Comparison of ENCODE assay signal across 19 cellular contexts in genomic region chr4:18039113-18039512, GRCh38. TPM values are rescaled to one million over a fixed set of nuclear protein-coding genes. Genes with fewer than 3 reads are reported as not detected.
DNase-seq lines count a peak whose midpoint lies in the region; ATAC-seq and TF ChIP-seq lines count a peak whose summit lies in the region.
"Had no signal": no experiment of that assay in that cellular context is flagged by ENCODE, and none has a peak within 500 bp of the region (broad histone marks: within the 10 kb centered on the region; RNA-seq: fewer than 3 reads in every experiment).

No MANE protein-coding gene starts in this region.

- no peak overlapping the region for H3K27ac Mint-ChIP-seq in progenitor cell of endocrine pancreas
- H3K27ac Mint-ChIP-seq: T-helper 1 cell treated with Interleukin-12 subunit alpha and Interleukin-12 subunit beta and Interleukin-4 antibody, amounts not matched to agents 30 μg/mL and 1 μg/mL, for 36 hours had no signal

- TF ChIP-seq POLR2A in testis (IDR thresholded peaks at IDR 0.05), result no peak

- H3K27me3 ChIP-seq in testis, result no peaks in the 10 kb centered on the region
- H3K27me3 ChIP-seq: cardiac muscle cell, thyroid gland had no signal

- no peaks in the 10 kb centered on the region for H3K9me3 ChIP-seq in testis
- H3K9me3 ChIP-seq: thyroid gland had no signal

- H3K9me3 Mint-ChIP-seq in progenitor cell of endocrine pancreas (ENCODE audit: low read depth), result no peaks in the 10 kb centered on the region
- H3K9me3 Mint-ChIP-seq: naive thymus-derived CD4-positive, alpha-beta T cell; T-helper 1 cell treated with Interleukin-12 subunit alpha and Interleukin-12 subunit beta and Interleukin-4 antibody, amounts not matched to agents 30 μg/mL and 1 μg/mL, for 36 hours had no signal

- peak; percentile 80 for ATAC-seq in HG02973 (IDR thresholded peaks at IDR 0.05; ENCODE audit: unreplicated experiment)
- ATAC-seq: naive thymus-derived CD4-positive, alpha-beta T cell had no signal

- WGBS in testis, 2 donors, result 86 to 93% methylated on average over 2 of the region's 2 CpGs

- no peak overlapping the region for H3K27ac ChIP-seq in testis
- H3K27ac ChIP-seq: 22Rv1, cardiac muscle cell, KMS-11, thyroid gland had no signal

- intact Hi-C loops in testis (cut with DNase I; ENCODE audit: low total_unique reads), result no loop called here

- H3K27me3 Mint-ChIP-seq in progenitor cell of endocrine pancreas, result no peaks in the 10 kb centered on the region

- H3K4me3 ChIP-seq in testis, result no peak overlapping the region
- H3K4me3 ChIP-seq: cardiac muscle cell, thyroid gland had no signal

- H3K4me1 ChIP-seq in testis, result no peaks in the 10 kb centered on the region
- H3K4me1 ChIP-seq: thyroid gland had no signal

- H3K36me3 Mint-ChIP-seq in progenitor cell of endocrine pancreas (ENCODE audit: insufficient read depth), result no peaks in the 10 kb centered on the region
- H3K36me3 Mint-ChIP-seq: naive thymus-derived CD4-positive, alpha-beta T cell had no signal

- no peak overlapping the region for H3K4me3 Mint-ChIP-seq in progenitor cell of endocrine pancreas (ENCODE audit: low read depth)
- H3K4me3 Mint-ChIP-seq: naive thymus-derived CD4-positive, alpha-beta T cell; T-helper 1 cell treated with Interleukin-12 subunit alpha and Interleukin-12 subunit beta and Interleukin-4 antibody, amounts not matched to agents 30 μg/mL and 1 μg/mL, for 36 hours had no signal

- H3K36me3 ChIP-seq in testis (ENCODE audit: low read depth, missing control alignments), result no peaks in the 10 kb centered on the region
- H3K36me3 ChIP-seq: cardiac muscle cell, thyroid gland had no signal

- peaks cover 3% of the 10 kb centered on the region for H3K4me1 Mint-ChIP-seq in progenitor cell of endocrine pancreas (ENCODE audit: low read depth)
- H3K4me1 Mint-ChIP-seq: naive thymus-derived CD4-positive, alpha-beta T cell had no signal

- TF ChIP-seq CTCF in progenitor cell of endocrine pancreas (IDR thresholded peaks at IDR 0.05; ENCODE audit: unreplicated experiment) (no peak), testis (IDR thresholded peaks at IDR 0.05) (no peak)

- DNase-seq in NOMO-1 treated with DMSO at 0.1 percent for 48 hours (lab: John Stamatoyannopoulos, UW; ENCODE audit: unreplicated experiment), result peak; percentile 57
- no peak for DNase-seq in NOMO-1 treated with dmso at 0.1 percent for 144 hours (lab: John Stamatoyannopoulos, UW; ENCODE audit: unreplicated experiment)
- DNase-seq in NCI-H226, result peak; percentile 61
- no peak for DNase-seq in progenitor cell of endocrine pancreas (ENCODE audit: low spot score, unreplicated experiment)
- no peak for DNase-seq in testis
- no peak for DNase-seq in RPMI8226
- DNase-seq in AG08395 (ENCODE audit: low spot score), result no peak
- DNase-seq: activated CD4-positive, CD25-positive, alpha-beta regulatory T cell treated with anti-CD3 and anti-CD28 coated beads, Interleukin-2, amount 50 U/mL, for 72 hours; activated naive CD4-positive, alpha-beta T cell treated with anti-CD3 and anti-CD28 coated beads, Interleukin-2, amount 50 U/mL, for 16 hours; DND-41; naive thymus-derived CD4-positive, alpha-beta T cell; NCI-H2029 treated with DMSO at 0.1 percent for 48 hours; NCI-H82; thyroid gland had no signal

RNA-seq across cellular contexts. Expression of gene LCORL, which starts 17.6 kb away (rescaled TPM):
- total RNA-seq in progenitor cell of endocrine pancreas (22.3 and 26.1 TPM in 2 replicates), testis (10 to 100 TPM; 37.6 to 43.7 TPM)
- polyA plus RNA-seq in testis (ENCODE audit: insufficient read depth, low read depth, low replicate concordance), result 9.7 TPM

Comparison
In these comparisons a context has a peak if more than half of its experiments do, and no peak if none do; other contexts are left out.
1. DNase-seq: peak in NOMO-1 treated with DMSO at 0.1 percent for 48 hours (single experiment) and NCI-H226 (single experiment); none in NOMO-1 treated with dmso at 0.1 percent for 144 hours (single experiment), progenitor cell of endocrine pancreas (single experiment), testis (single experiment), RPMI8226 (single experiment) and AG08395 (single experiment).